ENCODE assay signal across 20 cellular contexts in the genomic region with DNA sequence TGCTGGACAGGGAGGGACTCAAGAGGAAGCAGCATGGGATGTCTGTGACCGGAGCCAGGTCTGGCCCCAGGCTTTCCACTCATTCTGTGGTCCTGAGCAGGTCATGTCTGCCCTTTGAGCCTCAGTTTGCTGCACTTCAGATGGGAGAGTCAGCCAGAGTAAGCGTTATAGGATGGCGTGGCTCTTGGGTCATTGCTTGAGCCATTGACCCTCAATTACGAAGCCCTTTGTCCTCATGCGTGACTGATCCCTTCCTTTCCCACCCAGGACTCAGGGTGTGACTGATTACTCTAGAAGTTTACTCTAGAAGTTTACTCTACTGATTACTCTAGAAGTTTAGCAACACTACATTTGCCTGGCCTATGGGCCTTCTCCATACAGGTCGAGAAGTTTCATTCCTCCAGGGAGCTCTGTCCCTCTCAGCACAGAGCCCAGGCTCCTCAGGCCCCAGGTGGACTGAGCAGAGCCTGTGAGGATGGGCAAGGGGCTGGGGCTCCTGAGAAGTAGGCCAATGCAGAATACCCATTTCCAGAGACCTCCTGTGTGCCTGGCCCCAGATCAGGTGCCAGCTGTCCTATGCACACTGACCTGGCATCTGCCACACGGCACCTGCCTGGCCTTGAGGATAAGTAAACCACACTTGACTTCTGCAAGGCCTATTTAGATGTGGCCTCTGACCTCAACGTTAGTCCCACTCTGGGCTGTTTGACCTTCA.
"Had no signal": no experiment of that assay in that cellular context is flagged by ENCODE, and none has a peak within 500 bp of the region (broad histone marks: within the 10 kb centered on the region; RNA-seq: fewer than 3 reads in every experiment).

No MANE protein-coding gene starts in this region.

- H3K4me1 Mint-ChIP-seq: central memory CD8-positive, alpha-beta T cell; natural killer cell; neural crest cell had no signal

- H3K36me3 Mint-ChIP-seq: natural killer cell had no signal

- H3K27me3 Mint-ChIP-seq: central memory CD8-positive, alpha-beta T cell; dendritic cell treated with granulocyte-macrophage colony-stimulating factor and Interleukin-4, amounts not matched to agents 40 ng/mL and 50 ng/mL, for 4 days; effector memory CD8-positive, alpha-beta T cell; stimulated activated naive CD8-positive, alpha-beta T cell treated with anti-CD3 and anti-CD28 coated beads, Interleukin-15, Interleukin-2, amounts not matched to agents 100 ng/mL and 50 ng/mL, for 24 hours had no signal

- H3K9me3 Mint-ChIP-seq: central memory CD8-positive, alpha-beta T cell; dendritic cell treated with granulocyte-macrophage colony-stimulating factor and Interleukin-4, amounts not matched to agents 40 ng/mL and 50 ng/mL, for 4 days; effector memory CD8-positive, alpha-beta T cell; natural killer cell; neural crest cell; stimulated activated naive CD8-positive, alpha-beta T cell treated with anti-CD3 and anti-CD28 coated beads, Interleukin-15, Interleukin-2, amounts not matched to agents 100 ng/mL and 50 ng/mL, for 24 hours had no signal

- H3K9me3 ChIP-seq: esophagus squamous epithelium, ovary, right atrium auricular region, testis, tibial nerve had no signal

- H3K27me3 ChIP-seq: esophagus squamous epithelium, ovary, right atrium auricular region, testis, tibial nerve had no signal

- H3K4me3 ChIP-seq: esophagus squamous epithelium, lung, ovary, right atrium auricular region, smooth muscle cell, testis, tibial nerve had no signal

- H3K36me3 ChIP-seq: ovary, right atrium auricular region had no signal

- H3K4me1 ChIP-seq: esophagus squamous epithelium, right atrium auricular region, tibial nerve had no signal

- DNase-seq: effector memory CD8-positive, alpha-beta T cell; esophagus squamous epithelium; foreskin fibroblast; kidney; left cardiac atrium; left ventricle myocardium superior; mesenchymal stem cell; midbrain; natural killer cell; stimulated activated CD4-positive, alpha-beta T cell treated with anti-CD3 and anti-CD28 coated beads, Interleukin-2, amount 100 ng/mL, for 48 hours had no signal

- H3K4me3 Mint-ChIP-seq: central memory CD8-positive, alpha-beta T cell; dendritic cell treated with granulocyte-macrophage colony-stimulating factor and Interleukin-4, amounts not matched to agents 40 ng/mL and 50 ng/mL, for 4 days; effector memory CD8-positive, alpha-beta T cell; natural killer cell; neural crest cell; stimulated activated naive CD8-positive, alpha-beta T cell treated with anti-CD3 and anti-CD28 coated beads, Interleukin-15, Interleukin-2, amounts not matched to agents 100 ng/mL and 50 ng/mL, for 24 hours had no signal

- H3K27ac Mint-ChIP-seq: dendritic cell treated with granulocyte-macrophage colony-stimulating factor and Interleukin-4, amounts not matched to agents 40 ng/mL and 50 ng/mL, for 4 days; effector memory CD8-positive, alpha-beta T cell; natural killer cell; stimulated activated naive CD8-positive, alpha-beta T cell treated with anti-CD3 and anti-CD28 coated beads, Interleukin-15, Interleukin-2, amounts not matched to agents 100 ng/mL and 50 ng/mL, for 24 hours had no signal

- H3K27ac ChIP-seq: esophagus squamous epithelium, ovary, right atrium auricular region, testis, tibial nerve had no signal

- ATAC-seq: effector memory CD8-positive, alpha-beta T cell; left cardiac atrium; left ventricle myocardium superior; natural killer cell had no signal
